In genomic region chr1:109876617-109877319, GRCh38 we compare ENCODE assay signal across 9 cellular contexts. TPM values are rescaled to one million over a fixed set of nuclear protein-coding genes. Genes with fewer than 3 reads are reported as not detected.
DNase-seq lines count a peak whose midpoint lies in the region; FAIRE-seq and TF ChIP-seq lines count a peak whose summit lies in the region.
"Had no signal": no experiment of that assay in that cellular context is flagged by ENCODE, and none has a peak within 500 bp of the region (broad histone marks: within the 10 kb centered on the region; RNA-seq: fewer than 3 reads in every experiment).

No MANE protein-coding gene starts in this region.

- DNase-seq in astrocyte of the spinal cord (ENCODE audit: low read depth, low spot score) (peak; percentile 64), iPS-NIHi7 (ENCODE audit: extremely low spot score) (peak; percentile 54), NCI-H2029 treated with DMSO at 0.1 percent for 48 hours (lab: John Stamatoyannopoulos, UW) (no peak), NCI-H2107 treated with DMSO at 0.1 percent for 48 hours (lab: John Stamatoyannopoulos, UW; ENCODE audit: unreplicated experiment) (no peak)
- DNase-seq in activated CD4-positive, CD25-positive, alpha-beta regulatory T cell treated with anti-CD3 and anti-CD28 coated beads, Interleukin-2, amount 50 U/mL, for 72 hours, result no peak
- DNase-seq in activated T-cell treated with anti-CD3 and anti-CD28 coated beads, Interleukin-2, amount 50 U/mL, for 48 hours, result no peak
- DNase-seq: activated gamma-delta T cell treated with Interleukin-2 at 50 U/mL for 16 hours had no signal

- H3K9ac ChIP-seq in skeletal muscle tissue (ENCODE audit: low read depth in 1 of 3, low read length in 3 of 3), result peak overlapping the region in 1 of 3 donors; percentile 57

- peak; percentile 61 for FAIRE-seq in G401.6 (lab: Jason Lieb, UNC)

- in situ Hi-C loops in astrocyte of the spinal cord (cut with HindIII; ENCODE audit: low sequenced_read_pairs), result no loop called here

- no peaks in the 10 kb centered on the region for H3K36me3 ChIP-seq in skeletal muscle tissue (ENCODE audit: control insufficient read depth in 3 of 3, insufficient read depth in 3 of 3, low read length in 3 of 3)

- H3K4me3 ChIP-seq in astrocyte of the spinal cord (ENCODE audit: low read depth, low read length) (no peak overlapping the region), skeletal muscle tissue (ENCODE audit: low read length in 3 of 3) (no peak overlapping the region)

- H3K4me1 ChIP-seq in skeletal muscle tissue (ENCODE audit: control insufficient read depth in 3 of 3, insufficient read depth in 3 of 3, low read length in 3 of 3), result peaks cover 22 to 34% (median 23%) of the 10 kb centered on the region in 3 donors

- TF ChIP-seq CTCF in astrocyte of the spinal cord (IDR thresholded peaks at IDR 0.05; ENCODE audit: low read depth, low read length), result no peak

- peak overlapping the region; percentile 72 for H3K27ac ChIP-seq in skeletal muscle tissue (ENCODE audit: low read depth, low read length)

- no peaks in the 10 kb centered on the region for H3K27me3 ChIP-seq in skeletal muscle tissue (ENCODE audit: control insufficient read depth in 3 of 3, insufficient read depth in 3 of 3, low read length in 3 of 3)

- H3K9me3 ChIP-seq in skeletal muscle tissue (ENCODE audit: control insufficient read depth in 3 of 3, low read length in 3 of 3), result no peaks in the 10 kb centered on the region

RNA-seq across cellular contexts. Expression of gene CSF1, which starts 33.9 kb away (rescaled TPM):
- total RNA-seq in skeletal muscle tissue, result 7.3 TPM

Comparison
In these comparisons a context has a peak if more than half of its experiments do, and no peak if none do; other contexts are left out.
1. DNase-seq: peak in astrocyte of the spinal cord (single experiment) and iPS-NIHi7 (single experiment); none in NCI-H2029 treated with DMSO at 0.1 percent for 48 hours (single experiment), NCI-H2107 treated with DMSO at 0.1 percent for 48 hours (single experiment), activated CD4-positive, CD25-positive, alpha-beta regulatory T cell treated with anti-CD3 and anti-CD28 coated beads, Interleukin-2, amount 50 U/mL, for 72 hours (single experiment) and activated T-cell treated with anti-CD3 and anti-CD28 coated beads, Interleukin-2, amount 50 U/mL, for 48 hours (0 of 2).